In genomic region chr1:32650752-32651460, GRCh38 we compare ENCODE assay signal across 8 cellular contexts. TPM values are rescaled to one million over a fixed set of nuclear protein-coding genes. Genes with fewer than 3 reads are reported as not detected.
DNase-seq lines count a peak whose midpoint lies in the region; ATAC-seq and TF ChIP-seq lines count a peak whose summit lies in the region.

Gene RBBP4 (plus strand): TSS chr1:32651208. CDS start chr1:32651307, 99 bp downstream.

- TF ChIP-seq CTCF in kidney epithelial cell (IDR thresholded peaks at IDR 0.05; ENCODE audit: insufficient read depth, low read length, poor library complexity, severe bottlenecking), result no peak

- H3K4me3 ChIP-seq in kidney epithelial cell (ENCODE audit: low read depth, low read length), result peak within 1 kb of the TSS; percentile 91

- ATAC-seq in HG03432 (IDR thresholded peaks at IDR 0.05; ENCODE audit: unreplicated experiment), result peak; percentile 87

- no peaks in the 10 kb centered on the region for H3K27me3 ChIP-seq in kidney epithelial cell (ENCODE audit: control insufficient read depth, insufficient read depth, low read length)

- peaks cover 4% of the 10 kb centered on the region for H3K36me3 ChIP-seq in kidney epithelial cell (ENCODE audit: control insufficient read depth, insufficient read depth, low read length)

- TF ChIP-seq POLR2A in GM19099 (IDR thresholded peaks at IDR 0.05; ENCODE audit: extremely low read depth, insufficient read length, low read depth), result peak; percentile 71

- peak; percentile 99 for DNase-seq in AG20443 (ENCODE audit: low spot score)
- DNase-seq in NCI-H510A (lab: John Stamatoyannopoulos, UW), result peak; percentile 85
- DNase-seq in activated CD4-positive, alpha-beta T cell treated with anti-CD3 and anti-CD28 coated beads for 1 hour, result peak; percentile 98
- DNase-seq in cerebellum (ENCODE audit: low spot score), result peak; percentile 97
- DNase-seq in kidney epithelial cell (ENCODE audit: low read depth), result peak; percentile 80
- peak; percentile 95 to 99 for DNase-seq in stimulated activated CD4-positive, alpha-beta T cell treated with anti-CD3 and anti-CD28 coated beads, Interleukin-15, amount 100 ng/mL, for 48 hours (ENCODE audit: low read depth in 2 of 2)

RNA-seq across cellular contexts. Expression of gene RBBP4, which starts in this region (rescaled TPM):
- total RNA-seq in cerebellum (145 TPM), kidney epithelial cell (216 and 245 TPM in 2 replicates)

Comparison
In these comparisons a context has a peak if more than half of its experiments do, and no peak if none do; other contexts are left out.
1. Peak in every context shown above with its lines: DNase-seq, ATAC-seq and H3K4me3 ChIP-seq.